ENCODE assay signal across 26 cellular contexts in genomic region chr1:25190260-25190659, GRCh38.
"Had no signal": no experiment of that assay in that cellular context is flagged by ENCODE, and none has a peak within 500 bp of the region (broad histone marks: within the 10 kb centered on the region; RNA-seq: fewer than 3 reads in every experiment).

No MANE protein-coding gene starts in this region.

- DNase-seq: colonic mucosa; cortex of kidney; effector CD8-positive, alpha-beta T cell; effector memory CD8-positive, alpha-beta T cell; endodermal cell; erythroblast; esophagus squamous epithelium; foreskin fibroblast; foreskin melanocyte; gastrocnemius medialis; glutamatergic neuron; head of caudate nucleus; heart right ventricle; hippocampal formation; left cardiac atrium; left lung; left ventricle myocardium superior; lower lobe of right lung; mesenchymal stem cell; mucosa of descending colon; naive B cell had no signal

- ATAC-seq: effector memory CD8-positive, alpha-beta T cell; esophagus mucosa; gastrocnemius medialis; heart right ventricle; left cardiac atrium; left lung; left ventricle myocardium superior; lower lobe of right lung; mucosa of descending colon had no signal

- H3K4me1 ChIP-seq: colonic mucosa, gastrocnemius medialis, heart right ventricle, left lung, lower lobe of right lung had no signal

- H3K4me3 ChIP-seq: colonic mucosa, esophagus squamous epithelium, gastrocnemius medialis, heart right ventricle, left lung, lower lobe of right lung, mucosa of descending colon had no signal

- H3K27me3 ChIP-seq: colonic mucosa had no signal

- H3K27ac ChIP-seq: colonic mucosa, epithelial cell of prostate, esophagus squamous epithelium, gastrocnemius medialis, heart right ventricle, left lung, lower lobe of right lung had no signal

- H3K9me3 ChIP-seq: colonic mucosa, esophagus squamous epithelium, gastrocnemius medialis, heart right ventricle, left lung, lower lobe of right lung, mucosa of descending colon had no signal

- H3K36me3 ChIP-seq: colonic mucosa, esophagus squamous epithelium, gastrocnemius medialis, heart right ventricle, left lung, lower lobe of right lung had no signal

- FAIRE-seq: endometrium, islet of Langerhans, keratinocyte had no signal
